29 cellular contexts compared by ENCODE assay signal in genomic region chr7:36019538-36019937, GRCh38.
"Had no signal": no experiment of that assay in that cellular context is flagged by ENCODE, and none has a peak within 500 bp of the region (broad histone marks: within the 10 kb centered on the region; RNA-seq: fewer than 3 reads in every experiment).

No MANE protein-coding gene starts in this region.

- DNase-seq: effector CD8-positive, alpha-beta T cell; esophagus squamous epithelium; foreskin melanocyte; glutamatergic neuron; heart right ventricle; hippocampal formation; left cardiac atrium; left lung; mesenchymal stem cell; mucosa of descending colon; naive B cell; nucleus accumbens; posterior cingulate gyrus; spleen; stimulated activated CD4-positive, alpha-beta T cell treated with anti-CD3 and anti-CD28 coated beads, Interleukin-15, amount 100 ng/mL, for 24 hours; stimulated activated CD4-positive, alpha-beta T cell treated with anti-CD3 and anti-CD28 coated beads, Interleukin-2, amount 100 ng/mL, for 48 hours; stimulated activated naive CD4-positive, alpha-beta T cell treated with Interleukin-2 at 50 U/mL for 16 hours; upper lobe of right lung; uterus had no signal

- H3K36me3 Mint-ChIP-seq: mesothelial cell of epicardium; naive B cell; natural killer cell treated with Interleukin-12 subunit alpha and Interleukin-12 subunit beta and Interleukin-15 and Interleukin-18, amount 100 ng/mL, for 72 hours; neural progenitor cell had no signal

- ATAC-seq: heart right ventricle, left cardiac atrium, left lung, mucosa of descending colon, upper lobe of right lung had no signal

- H3K27ac Mint-ChIP-seq: dendritic cell treated with granulocyte-macrophage colony-stimulating factor and Interleukin-4, amounts not matched to agents 40 ng/mL and 50 ng/mL, for 4 days; mesothelial cell of epicardium; naive B cell; natural killer cell treated with Interleukin-12 subunit alpha and Interleukin-12 subunit beta and Interleukin-15 and Interleukin-18, amount 100 ng/mL, for 72 hours; neural progenitor cell had no signal

- H3K4me1 Mint-ChIP-seq: naive B cell, neural progenitor cell had no signal

- H3K4me3 ChIP-seq: esophagus squamous epithelium, heart right ventricle, left lung, mucosa of descending colon, neural progenitor cell, skin epidermis, spleen, thoracic aorta, tibial nerve, upper lobe of right lung, uterus had no signal

- H3K4me3 Mint-ChIP-seq: dendritic cell treated with granulocyte-macrophage colony-stimulating factor and Interleukin-4, amounts not matched to agents 40 ng/mL and 50 ng/mL, for 4 days; mesothelial cell of epicardium; natural killer cell treated with Interleukin-12 subunit alpha and Interleukin-12 subunit beta and Interleukin-15 and Interleukin-18, amount 100 ng/mL, for 72 hours; neural progenitor cell had no signal

- H2AFZ ChIP-seq: neural progenitor cell had no signal

- FAIRE-seq: colon, endothelial cell of umbilical vein, islet of Langerhans had no signal

- H3K9me3 ChIP-seq: esophagus squamous epithelium, heart right ventricle, left lung, mucosa of descending colon, spleen, thoracic aorta, tibial nerve, upper lobe of right lung, uterus had no signal

- H3K4me2 ChIP-seq: neural progenitor cell had no signal

- H3K27me3 ChIP-seq: esophagus squamous epithelium, heart right ventricle, left lung, neural progenitor cell, spleen, tibial nerve, upper lobe of right lung, uterus had no signal

- H3K27ac ChIP-seq: esophagus squamous epithelium, heart right ventricle, left lung, neural progenitor cell, skin epidermis, spleen, thoracic aorta, tibial nerve, upper lobe of right lung, uterus had no signal

- H3K36me3 ChIP-seq: esophagus squamous epithelium, heart right ventricle, left lung, neural progenitor cell, spleen, thoracic aorta, tibial nerve, upper lobe of right lung, uterus had no signal

- H3K9ac ChIP-seq: neural progenitor cell had no signal

- H3K27me3 Mint-ChIP-seq: naive B cell had no signal

- H3K9me3 Mint-ChIP-seq: dendritic cell treated with granulocyte-macrophage colony-stimulating factor and Interleukin-4, amounts not matched to agents 40 ng/mL and 50 ng/mL, for 4 days; natural killer cell treated with Interleukin-12 subunit alpha and Interleukin-12 subunit beta and Interleukin-15 and Interleukin-18, amount 100 ng/mL, for 72 hours; neural progenitor cell had no signal

- H3K4me1 ChIP-seq: esophagus squamous epithelium, neural progenitor cell, upper lobe of right lung, uterus had no signal
